ENCODE assay signal across 18 cellular contexts in genomic region chr1:76066390-76066789, GRCh38. TPM values are rescaled to one million over a fixed set of nuclear protein-coding genes. Genes with fewer than 3 reads are reported as not detected.
DNase-seq lines count a peak whose midpoint lies in the region; ATAC-seq, FAIRE-seq and TF ChIP-seq lines count a peak whose summit lies in the region.
"Had no signal": no experiment of that assay in that cellular context is flagged by ENCODE, and none has a peak within 500 bp of the region (broad histone marks: within the 10 kb centered on the region; RNA-seq: fewer than 3 reads in every experiment).

No MANE protein-coding gene starts in this region.

- H3F3A ChIP-seq in neural progenitor cell (ENCODE audit: low read depth) = no peaks in the 10 kb centered on the region

- DNase-seq in Daoy (ENCODE audit: low read depth) (peak; percentile 32), RCC 7860 (ENCODE audit: low spot score) (peak; percentile 22), fibroblast of gingiva (ENCODE audit: low read depth) (peak; percentile 6), non-pigmented ciliary epithelial cell (ENCODE audit: low read depth) (peak; percentile 32), natural killer cell (no peak), neural progenitor cell (ENCODE audit: low spot score) (no peak)
- DNase-seq: activated naive CD4-positive, alpha-beta T cell treated with anti-CD3 and anti-CD28 coated beads, Interleukin-2, amount 10 ng/mL, durations not matched to agents 7 days and 5 days; AML-193; KBM-7; NCI-H2081 treated with DMSO at 0.1 percent for 48 hours; NCI-H526; occipital lobe; Right ventricle myocardium superior; T-helper 1 cell had no signal

- no peaks in the 10 kb centered on the region for H3K4me1 ChIP-seq in neural progenitor cell
- H3K4me1 ChIP-seq: suprapubic skin had no signal

- H3K4me3 Mint-ChIP-seq in natural killer cell (no peak overlapping the region), neural progenitor cell (no peak overlapping the region)
- H3K4me3 Mint-ChIP-seq: activated naive CD4-positive, alpha-beta T cell treated with anti-CD3 and anti-CD28 coated beads, Interleukin-2, amount 10 ng/mL, durations not matched to agents 7 days and 5 days had no signal

- H3K36me3 Mint-ChIP-seq in natural killer cell (no peaks in the 10 kb centered on the region), neural progenitor cell (no peaks in the 10 kb centered on the region)
- H3K36me3 Mint-ChIP-seq: activated naive CD4-positive, alpha-beta T cell treated with anti-CD3 and anti-CD28 coated beads, Interleukin-2, amount 10 ng/mL, durations not matched to agents 7 days and 5 days had no signal

- no peak overlapping the region for H3K4me3 ChIP-seq in neural progenitor cell
- H3K4me3 ChIP-seq: right atrium auricular region, suprapubic skin had no signal

- H2AFZ ChIP-seq in neural progenitor cell (replicated peaks) = no peak overlapping the region

- H3K27ac Mint-ChIP-seq in natural killer cell = no peak overlapping the region
- no peak overlapping the region for H3K27ac Mint-ChIP-seq in neural progenitor cell
- H3K27ac Mint-ChIP-seq: activated naive CD4-positive, alpha-beta T cell treated with anti-CD3 and anti-CD28 coated beads, Interleukin-2, amount 10 ng/mL, durations not matched to agents 7 days and 5 days had no signal

- ATAC-seq in GM18909 (IDR thresholded peaks at IDR 0.05; ENCODE audit: poor library complexity, unreplicated experiment) = no peak
- ATAC-seq in natural killer cell = no peak
- ATAC-seq in HG03135 (IDR thresholded peaks at IDR 0.05; ENCODE audit: unreplicated experiment) = no peak

- H3K9me3 Mint-ChIP-seq in natural killer cell (no peaks in the 10 kb centered on the region), neural progenitor cell (no peaks in the 10 kb centered on the region)
- H3K9me3 Mint-ChIP-seq: activated naive CD4-positive, alpha-beta T cell treated with anti-CD3 and anti-CD28 coated beads, Interleukin-2, amount 10 ng/mL, durations not matched to agents 7 days and 5 days had no signal

- no peaks in the 10 kb centered on the region for H3K9me3 ChIP-seq in neural progenitor cell (ENCODE audit: low read depth)
- H3K9me3 ChIP-seq: right atrium auricular region, suprapubic skin had no signal

- no peak overlapping the region for H3K4me2 ChIP-seq in neural progenitor cell

- no peaks in the 10 kb centered on the region for H3K36me3 ChIP-seq in neural progenitor cell
- H3K36me3 ChIP-seq: right atrium auricular region, suprapubic skin had no signal

- H3K27me3 Mint-ChIP-seq in natural killer cell (ENCODE audit: low read depth in 2 of 2) (peaks cover 12 to 28% of the 10 kb centered on the region in 2 donors), neural progenitor cell (ENCODE audit: insufficient read depth, low read depth) (peaks cover 2% of the 10 kb centered on the region)

- intact Hi-C loops in natural killer cell (cut with micrococcal nuclease) = no loop called here

- H3K79me2 ChIP-seq in neural progenitor cell (ENCODE audit: low read depth) = no peaks in the 10 kb centered on the region

- TF ChIP-seq CTCF in natural killer cell (IDR thresholded peaks at IDR 0.05) = no peak
- TF ChIP-seq CTCF in neural progenitor cell (IDR thresholded peaks at IDR 0.05) = no peak

- H3K27me3 ChIP-seq in neural progenitor cell = no peaks in the 10 kb centered on the region
- H3K27me3 ChIP-seq: right atrium auricular region, suprapubic skin had no signal

- no peak overlapping the region for H3K9ac ChIP-seq in neural progenitor cell

- no peaks in the 10 kb centered on the region for H4K20me1 ChIP-seq in neural progenitor cell (ENCODE audit: low read depth)

- H3K4me1 Mint-ChIP-seq in natural killer cell (no peaks in the 10 kb centered on the region), neural progenitor cell (peaks cover 4% of the 10 kb centered on the region)
- H3K4me1 Mint-ChIP-seq: activated naive CD4-positive, alpha-beta T cell treated with anti-CD3 and anti-CD28 coated beads, Interleukin-2, amount 10 ng/mL, durations not matched to agents 7 days and 5 days had no signal

- FAIRE-seq in RCC 7860 (lab: Jason Lieb, UNC) = no peak

- no peak overlapping the region for H3K27ac ChIP-seq in neural progenitor cell
- H3K27ac ChIP-seq: right atrium auricular region, suprapubic skin had no signal

RNA-seq across cellular contexts. Expression of gene ST6GALNAC3, which starts 8.2 kb away (rescaled TPM):
- total RNA-seq in Daoy (2014; rRNA removed; shearing (Covaris generic)) = 3.8 and 6.2 TPM in 2 replicates
- not detected for total RNA-seq in natural killer cell
- total RNA-seq in neural progenitor cell (ENCODE audit: low replicate concordance) = 13.4 and 23.6 TPM in 2 replicates

Comparison
In these comparisons a context has a peak if more than half of its experiments do, and no peak if none do; other contexts are left out.
1. DNase-seq: peak in Daoy (single experiment), RCC 7860 (single experiment), fibroblast of gingiva (single experiment) and non-pigmented ciliary epithelial cell (single experiment); none in natural killer cell (single experiment) and neural progenitor cell (single experiment).